In the genomic region with DNA sequence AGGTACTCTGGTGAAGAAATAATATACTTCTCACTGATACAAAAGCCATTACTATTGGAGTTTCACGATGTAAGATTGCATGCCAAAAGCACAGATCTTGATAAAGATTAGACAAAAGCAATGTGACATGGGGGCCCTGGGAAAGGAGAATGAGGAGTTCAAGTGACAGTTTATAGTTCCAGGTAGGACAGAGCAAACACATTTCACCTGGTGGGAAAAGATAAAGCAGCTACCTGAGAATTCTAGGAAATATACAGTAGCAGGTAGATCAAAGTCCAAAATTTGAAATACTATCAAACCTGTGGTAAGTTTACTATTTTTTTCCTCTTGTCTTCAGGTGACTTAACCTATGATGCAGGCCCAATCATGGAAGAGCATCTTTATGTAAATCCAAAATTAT, we compare ENCODE assay signal across 39 cellular contexts. TPM values are rescaled to one million over a fixed set of nuclear protein-coding genes. Genes with fewer than 3 reads are reported as not detected.
"Had no signal": no experiment of that assay in that cellular context is flagged by ENCODE, and none has a peak within 500 bp of the region (broad histone marks: within the 10 kb centered on the region; RNA-seq: fewer than 3 reads in every experiment).

No MANE protein-coding gene starts in this region.

- H3K36me3 ChIP-seq: adrenal gland, ascending aorta, brain microvascular endothelial cell, breast epithelium, cardiac muscle cell had no signal

- DNase-seq: activated effector memory CD4-positive, alpha-beta T cell treated with anti-CD3 and anti-CD28 coated beads, Interleukin-2, amount 50 U/mL, for 16 hours; activated effector memory CD4-positive, alpha-beta T cell treated with Interleukin-2 at 50 U/mL for 16 hours; activated gamma-delta T cell; activated gamma-delta T cell treated with Interleukin-2 at 50 U/mL for 16 hours; activated naive CD4-positive, alpha-beta T cell; activated naive CD4-positive, alpha-beta T cell treated with anti-CD3 and anti-CD28 coated beads for 36 hours; activated naive CD4-positive, alpha-beta T cell treated with anti-CD3 and anti-CD28 coated beads, Interleukin-2, amount 10 ng/mL, durations not matched to agents 7 days and 5 days; activated naive CD4-positive, alpha-beta T cell treated with anti-CD3 and anti-CD28 coated beads, Interleukin-2, amount 50 U/mL, for 16 hours; activated naive CD4-positive, alpha-beta T cell treated with Interleukin-2 at 50 U/mL for 16 hours; activated naive CD8-positive, alpha-beta T cell treated with anti-CD3 and anti-CD28 coated beads for 36 hours; activated naive CD8-positive, alpha-beta T cell treated with anti-CD3 and anti-CD28 coated beads, Interleukin-2, amount 10 ng/mL, durations not matched to agents 7 days and 5 days; activated naive CD8-positive, alpha-beta T cell treated with anti-CD3 and anti-CD28 coated beads, Interleukin-2, amount 50 U/mL, for 24 hours; activated T-cell treated with anti-CD3 and anti-CD28 coated beads, Interleukin-2, amount 50 U/mL, for 1 hour; activated T-cell treated with anti-CD3 and anti-CD28 coated beads, Interleukin-2, amount 50 U/mL, for 24 hours; activated T-cell treated with anti-CD3 and anti-CD28 coated beads, Interleukin-2, amount 50 U/mL, for 4 hours; activated T-cell treated with anti-CD3 and anti-CD28 coated beads, Interleukin-2, amount 50 U/mL, for 48 hours; activated T-cell treated with anti-CD3 and anti-CD28 coated beads, Interleukin-2, amount 50 U/mL, for 72 hours; adrenal gland; amniotic stem cell; amygdala; anterior cingulate cortex; aorta; body of pancreas; brain microvascular endothelial cell; caudate nucleus; central memory CD4-positive, alpha-beta T cell; cerebellar nuclear complex had no signal

- H3K9me3 ChIP-seq: adrenal gland, ascending aorta, body of pancreas, breast epithelium had no signal

- H3K4me1 ChIP-seq: adrenal gland, ascending aorta, body of pancreas, breast epithelium had no signal

- H3K4me3 ChIP-seq: adrenal gland, ascending aorta, body of pancreas, breast epithelium, cardiac muscle cell had no signal

- ATAC-seq: activated naive CD4-positive, alpha-beta T cell treated with anti-CD3 and anti-CD28 coated beads, Interleukin-2, amount 50 U/mL, for 72 hours; activated naive CD8-positive, alpha-beta T cell treated with anti-CD3 and anti-CD28 coated beads, Interleukin-2, amount 50 U/mL, for 24 hours; activated T-cell treated with anti-CD3 and anti-CD28 coated beads, Interleukin-2, amount 50 U/mL, for 4 hours; activated T-cell treated with anti-CD3 and anti-CD28 coated beads, Interleukin-2, amount 50 U/mL, for 72 hours; activated T-helper 17 cell treated with anti-CD3 and anti-CD28 coated beads, Interleukin-2, amount 50 U/mL, for 72 hours; body of pancreas had no signal

RNA-seq across cellular contexts. Expression of a gene that starts 8.0 kb away (rescaled TPM):
- total RNA-seq: activated naive CD4-positive, alpha-beta T cell treated with anti-CD3 and anti-CD28 coated beads for 36 hours; activated naive CD4-positive, alpha-beta T cell treated with anti-CD3 and anti-CD28 coated beads, Interleukin-2, amount 50 U/mL, for 72 hours; activated naive CD8-positive, alpha-beta T cell treated with anti-CD3 and anti-CD28 coated beads for 36 hours; activated naive CD8-positive, alpha-beta T cell treated with anti-CD3 and anti-CD28 coated beads, Interleukin-2, amount 10 ng/mL, durations not matched to agents 7 days and 5 days; activated T-cell treated with anti-CD3 and anti-CD28 coated beads, Interleukin-2, amount 50 U/mL, for 4 hours; activated T-cell treated with anti-CD3 and anti-CD28 coated beads, Interleukin-2, amount 50 U/mL, for 72 hours; activated T-helper 1 cell treated with anti-CD3 and anti-CD28 coated beads, Interleukin-12 subunit alpha, Interleukin-12 subunit beta, Interleukin-2, Interleukin-4 antibody, amounts not matched to agents 30 ng/mL and 10 ng/mL and 1 ng/mL, durations not matched to agents 14 hours and 24 hours and 36 hours; activated T-helper 17 cell treated with anti-CD3 and anti-CD28 coated beads, Interleukin-2, amount 50 U/mL, for 72 hours; activated T-helper 2 cell treated with anti-CD3 and anti-CD28 coated beads, Interferon-gamma antibody, Interleukin-2, Interleukin-4, amounts not matched to agents 10 μg/mL and 5 μg/mL and 100 μg/mL, durations not matched to agents 14 hours and 24 hours and 36 hours; adrenal gland; aorta; ascending aorta; astrocyte; body of pancreas; breast epithelium; bronchial epithelial cell; cardiac muscle cell; cardiac septum; cerebellum; chondrocyte had no signal

RNA-seq across cellular contexts. Expression of a gene that starts 25.2 kb away (rescaled TPM):
- total RNA-seq: activated naive CD4-positive, alpha-beta T cell treated with anti-CD3 and anti-CD28 coated beads for 36 hours; activated naive CD8-positive, alpha-beta T cell treated with anti-CD3 and anti-CD28 coated beads for 36 hours; activated naive CD8-positive, alpha-beta T cell treated with anti-CD3 and anti-CD28 coated beads, Interleukin-2, amount 10 ng/mL, durations not matched to agents 7 days and 5 days; activated T-cell treated with anti-CD3 and anti-CD28 coated beads, Interleukin-2, amount 50 U/mL, for 4 hours; activated T-cell treated with anti-CD3 and anti-CD28 coated beads, Interleukin-2, amount 50 U/mL, for 72 hours; activated T-helper 1 cell treated with anti-CD3 and anti-CD28 coated beads, Interleukin-12 subunit alpha, Interleukin-12 subunit beta, Interleukin-2, Interleukin-4 antibody, amounts not matched to agents 30 ng/mL and 10 ng/mL and 1 ng/mL, durations not matched to agents 14 hours and 24 hours and 36 hours; activated T-helper 17 cell treated with anti-CD3 and anti-CD28 coated beads, Interleukin-2, amount 50 U/mL, for 72 hours; activated T-helper 2 cell treated with anti-CD3 and anti-CD28 coated beads, Interferon-gamma antibody, Interleukin-2, Interleukin-4, amounts not matched to agents 10 μg/mL and 5 μg/mL and 100 μg/mL, durations not matched to agents 14 hours and 24 hours and 36 hours; adrenal gland; aorta; ascending aorta; astrocyte; body of pancreas; breast epithelium; bronchial epithelial cell; cardiac muscle cell; cardiac septum; cerebellum; chondrocyte had no signal
